In genomic region chrX:71254092-71254941, GRCh38 we compare ENCODE assay signal across 8 cellular contexts. TPM values are rescaled to one million over a fixed set of nuclear protein-coding genes. Genes with fewer than 3 reads are reported as not detected.
A peak's percentile ranks its signal among the peaks of the same experiment; 100 is the strongest.
DNase-seq lines count a peak whose midpoint lies in the region; ATAC-seq and TF ChIP-seq lines count a peak whose summit lies in the region.

TSS of gene ZMYM3 (minus strand) at chrX:71254140. CDS start at chrX:71253255, 885 bp downstream.

- H2BK15ac ChIP-seq in IMR-90 (ENCODE audit: low read depth, low read length): peak within 1 kb of the TSS; percentile 89; the same call in 1 of the 3 replicates

- peaks cover 3 to 27% of the 10 kb centered on the region in 2 experiments for H3K79me1 ChIP-seq in IMR-90 (ENCODE audit: low read depth in 1 of 2, low read length in 2 of 2)

- H3K4me1 ChIP-seq in IMR-90 (ENCODE audit: control insufficient read depth, insufficient read depth, low read length) (peaks cover 8% of the 10 kb centered on the region), OCI-LY3 (ENCODE audit: low read length) (peaks cover 16% of the 10 kb centered on the region)

- POLR2A ChIA-PET in IMR-90 (lab: Charles Lee; ENCODE audit: unreplicated experiment): interaction anchor here (0.6 to 1.0 kb wide), 2 partner anchors 21 to 112 kb away, joined by 4 to 8 read pairs; partner anchors contain the start of gene TAF1

- H3K4ac ChIP-seq in IMR-90 (ENCODE audit: low read depth, low read length): peak within 1 kb of the TSS; percentile 95

- H3K56ac ChIP-seq in IMR-90 (ENCODE audit: extremely low read depth, insufficient read depth, low read length): peak within 1 kb of the TSS; percentile 80

- H2AK5ac ChIP-seq in IMR-90 (ENCODE audit: low read depth, low read length): peak within 1 kb of the TSS; percentile 76

- WGBS in IMR-90 (ENCODE audit: extremely low coverage in 2 of 2, insufficient read length in 1 of 2), 2 experiments: 33% methylated on average over 25 of the region's 54 CpGs; no CpG with 5 or more reads in 1 of the 2 experiments

- H3K4me3 ChIP-seq in IMR-90 (ENCODE audit: insufficient read depth, low read depth, low read length) (peak within 1 kb of the TSS; percentile 100), OCI-LY3 (ENCODE audit: low read length) (peak within 1 kb of the TSS; percentile 100)

- peaks cover 16% of the 10 kb centered on the region for H3K4me1 Mint-ChIP-seq in endothelial cell (ENCODE audit: unreplicated experiment)

- H3K18ac ChIP-seq in IMR-90 (ENCODE audit: low read depth, low read length): peak within 1 kb of the TSS; percentile 94

- no peaks in the 10 kb centered on the region for H3K9me3 Mint-ChIP-seq in endothelial cell (ENCODE audit: unreplicated experiment)

- peak within 1 kb of the TSS; percentile 93 for H3K4me3 Mint-ChIP-seq in endothelial cell (ENCODE audit: unreplicated experiment)

- H3K27ac ChIP-seq in IMR-90 (ENCODE audit: insufficient read depth, low read length) (peak within 1 kb of the TSS; percentile 98), OCI-LY3 (ENCODE audit: low read length) (peak within 1 kb of the TSS; percentile 74)

- H2BK20ac ChIP-seq in IMR-90 (ENCODE audit: low read depth, low read length): 0 out of 2 replicates have a peak within 1 kb of the TSS, but pooled peaks have one; percentile 36

- H3K36me3 ChIP-seq in IMR-90 (ENCODE audit: control insufficient read depth, insufficient read depth, low read length) (peaks cover 10% of the 10 kb centered on the region; the same call in 1 of the 2 replicates), OCI-LY3 (replicated peaks; ENCODE audit: low read depth, low read length) (peaks cover 2% of the 10 kb centered on the region)

- in situ Hi-C loops in IMR-90 (cut with MboI; ENCODE audit: low sequenced_read_pairs): no loop called here

- peak within 1 kb of the TSS; percentile 91 for H4K91ac ChIP-seq in IMR-90 (ENCODE audit: insufficient read depth, low read depth, low read length)

- no peak for TF ChIP-seq POLR2A in IMR-90 (IDR thresholded peaks at IDR 0.05; ENCODE audit: low read depth, low read length)

- no peaks in the 10 kb centered on the region for H3K9me3 ChIP-seq in IMR-90 (ENCODE audit: control insufficient read depth, insufficient read depth, low read length)
- H3K9me3 ChIP-seq in OCI-LY3 (ENCODE audit: insufficient read depth, low read length): no peaks in the 10 kb centered on the region

- DNase-seq in DMS 273 (lab: John Stamatoyannopoulos, UW; ENCODE audit: unreplicated experiment) (peak; percentile 95), IMR-90 (peak; percentile 76), endothelial cell (ENCODE audit: low spot score) (peak; percentile 83), midbrain (lab: John Stamatoyannopoulos, UW) (peak; percentile 85)
- peak; percentile 86 for DNase-seq in activated CD8-positive, alpha-beta memory T cell treated with anti-CD3 and anti-CD28 coated beads, Interleukin-2, amount 50 U/mL, for 48 hours
- peak; percentile 48 to 60 for DNase-seq in stimulated activated CD8-positive, alpha-beta memory T cell treated with anti-CD3 and anti-CD28 coated beads, Interleukin-15, amount 100 ng/mL, for 4 hours (ENCODE audit: low read depth in 2 of 2)

- peak; percentile 83 for ATAC-seq in GM21528 (IDR thresholded peaks at IDR 0.05; ENCODE audit: low FRiP score, unreplicated experiment)
- peak; percentile 89 for ATAC-seq in IMR-90 (ENCODE audit: low read depth)

- H3K9me1 ChIP-seq in IMR-90 (ENCODE audit: insufficient read depth, low read length): 0 out of 2 replicates have a peak, but pooled peaks cover 2% of the 10 kb centered on the region

- no peaks in the 10 kb centered on the region for H3K27me3 ChIP-seq in IMR-90 (ENCODE audit: control insufficient read depth, insufficient read depth, low read length)
- H3K27me3 ChIP-seq in OCI-LY3 (ENCODE audit: low read depth, low read length): no peaks in the 10 kb centered on the region

- H2BK120ac ChIP-seq in IMR-90 (ENCODE audit: low read depth, low read length): peak within 1 kb of the TSS; percentile 70

- peak within 1 kb of the TSS; percentile 94 for H2AFZ ChIP-seq in IMR-90 (replicated peaks; ENCODE audit: low read length, poor library complexity)
- H2AFZ ChIP-seq in OCI-LY3 (ENCODE audit: low read depth, low read length): peak within 1 kb of the TSS; percentile 82

- H3K23ac ChIP-seq in IMR-90 (ENCODE audit: low read depth, low read length): peak within 1 kb of the TSS; percentile 96

- H3K4me2 ChIP-seq in IMR-90 (ENCODE audit: low read depth, low read length): peak within 1 kb of the TSS; percentile 94
- H3K4me2 ChIP-seq in OCI-LY3 (ENCODE audit: low read length): peak within 1 kb of the TSS; percentile 89

- peak within 1 kb of the TSS; percentile 93 for H2BK5ac ChIP-seq in IMR-90 (ENCODE audit: low read depth, low read length, poor library complexity, severe bottlenecking)

- dilution Hi-C loops in IMR-90 (cut with HindIII; ENCODE audit: low sequenced_read_pairs, unreplicated experiment): no loop called here

- BruUV-seq in IMR-90 (replicated peaks; lab: Mats Ljungman, UMichigan): no TSS peak

- peaks cover 6% of the 10 kb centered on the region for H3K36me3 Mint-ChIP-seq in endothelial cell (ENCODE audit: low read depth, unreplicated experiment)

- H4K20me1 ChIP-seq in IMR-90 (ENCODE audit: insufficient read depth, low read length) (no peaks in the 10 kb centered on the region), OCI-LY3 (ENCODE audit: insufficient read depth, low read length) (0 out of 2 replicates have a peak, but pooled peaks cover 3% of the 10 kb centered on the region)

- intact Hi-C loops in IMR-90 (cut with micrococcal nuclease): loop anchor here (2.0 to 5.0 kb wide), 3 partner anchors 30 to 113 kb away; partner anchors contain the start of gene TAF1

- H2AK9ac ChIP-seq in IMR-90 (replicated peaks; ENCODE audit: low read depth, low read length, poor library complexity): peak within 1 kb of the TSS; percentile 98

- H3K9ac ChIP-seq in IMR-90 (ENCODE audit: low read depth, low read length) (peak within 1 kb of the TSS; percentile 98), OCI-LY3 (ENCODE audit: low read length) (peak within 1 kb of the TSS; percentile 100)

- TF ChIP-seq CTCF in IMR-90 (conservative IDR thresholded peaks at IDR 0.05; ENCODE audit: low read depth, low read length): no peak
- TF ChIP-seq CTCF in OCI-LY3 (IDR thresholded peaks at IDR 0.05; ENCODE audit: low read depth, low read length): no peak
- TF ChIP-seq CTCF in endothelial cell (IDR thresholded peaks at IDR 0.05; ENCODE audit: unreplicated experiment): no peak

- H4K5ac ChIP-seq in IMR-90 (ENCODE audit: low read depth, low read length): peak within 1 kb of the TSS; percentile 97

- peak within 1 kb of the TSS; percentile 86 to 93 for H4K8ac ChIP-seq in IMR-90 (ENCODE audit: low read depth in 2 of 2, low read length in 2 of 2)

- H3K27ac Mint-ChIP-seq in endothelial cell (ENCODE audit: unreplicated experiment): peak within 1 kb of the TSS; percentile 86

- H3K27me3 Mint-ChIP-seq in endothelial cell (ENCODE audit: unreplicated experiment): peaks cover 4% of the 10 kb centered on the region

- H3K79me2 ChIP-seq in OCI-LY3 (ENCODE audit: low read length): peaks cover 19% of the 10 kb centered on the region

- H3K14ac ChIP-seq in IMR-90 (replicated peaks; ENCODE audit: low read depth, low read length): peak within 1 kb of the TSS; percentile 95

- CTCF ChIA-PET in IMR-90 (lab: Yijun Ruan, JAX): no interaction called here

- no peak for TF ChIP-seq RAD21 in IMR-90 (IDR thresholded peaks at IDR 0.05; ENCODE audit: low read length)

TF ChIP-seq in IMR-90, 13 proteins besides CTCF, POLR2A, EP300 and RAD21:
- peak; percentile 89 for TF ChIP-seq MAZ (IDR thresholded peaks at IDR 0.05; ENCODE audit: borderline replicate concordance, low read depth, low read length)
- no peak for TF ChIP-seq CEBPB (IDR thresholded peaks at IDR 0.05; ENCODE audit: low read depth, low read length)

RNA-seq across cellular contexts. Expression of gene ZMYM3, which starts in this region (rescaled TPM):
- total RNA-seq in IMR-90 (2012; rRNA removed): 8.3 and 10.0 TPM in 2 replicates
- 26.0 and 28.1 TPM in 2 replicates for polyA plus RNA-seq in IMR-90 (2012; rRNA removed)
- 13.7 and 18.7 TPM in 2 replicates for polyA plus RNA-seq in IMR-90 (2012; cell fraction: cytosol; rRNA removed)
- polyA plus RNA-seq in IMR-90 (2012; cell fraction: nucleus; rRNA removed; ENCODE audit: low replicate concordance): 45.6 and 54.8 TPM in 2 replicates
- total RNA-seq in endothelial cell (ENCODE audit: unreplicated experiment): 78.1 TPM

Comparison
In these comparisons a context has a peak if more than half of its experiments do, and no peak if none do; other contexts are left out.
1. Peak in every context shown above with its lines: DNase-seq, ATAC-seq, H3K4me3 ChIP-seq and H3K27ac ChIP-seq.